Comparison of ENCODE assay signal across 13 cellular contexts in genomic region chr21:45768741-45769049, GRCh38.
DNase-seq lines count a peak whose midpoint lies in the region; ATAC-seq and TF ChIP-seq lines count a peak whose summit lies in the region.
"Had no signal": no experiment of that assay in that cellular context is flagged by ENCODE, and none has a peak within 500 bp of the region (broad histone marks: within the 10 kb centered on the region; RNA-seq: fewer than 3 reads in every experiment).

No MANE protein-coding gene starts in this region.

- peaks cover 57% of the 10 kb centered on the region for H3K4me1 Mint-ChIP-seq in activated CD4-positive, alpha-beta T cell treated with anti-CD3 and anti-CD28 coated beads for 36 hours
- H3K4me1 Mint-ChIP-seq in activated T-helper 1 cell treated with anti-CD3 and anti-CD28 coated beads, Interleukin-12 subunit alpha, Interleukin-12 subunit beta, Interleukin-2, Interleukin-4 antibody, amounts not matched to agents 30 ng/mL and 10 ng/mL and 1 ng/mL, durations not matched to agents 14 hours and 24 hours and 36 hours (ENCODE audit: low read depth) = peaks cover 36% of the 10 kb centered on the region
- H3K4me1 Mint-ChIP-seq in neural crest cell (peaks cover 5% of the 10 kb centered on the region), Calu3 (ENCODE audit: low read depth, unreplicated experiment) (no peaks in the 10 kb centered on the region)

- peak; percentile 43; the same call in 1 of the 2 replicates for TF ChIP-seq RAD21 in Ishikawa (IDR thresholded peaks at IDR 0.05; ENCODE audit: low read depth)

- H3K4me3 Mint-ChIP-seq in activated CD4-positive, alpha-beta T cell treated with anti-CD3 and anti-CD28 coated beads for 36 hours = peak overlapping the region; percentile 62
- H3K4me3 Mint-ChIP-seq in activated T-helper 1 cell treated with anti-CD3 and anti-CD28 coated beads, Interleukin-12 subunit alpha, Interleukin-12 subunit beta, Interleukin-2, Interleukin-4 antibody, amounts not matched to agents 30 ng/mL and 10 ng/mL and 1 ng/mL, durations not matched to agents 14 hours and 24 hours and 36 hours = peak overlapping the region; percentile 25
- no peak overlapping the region for H3K4me3 Mint-ChIP-seq in neural crest cell
- no peak overlapping the region for H3K4me3 Mint-ChIP-seq in Calu3 (ENCODE audit: low read depth, unreplicated experiment)

- peaks cover 7% of the 10 kb centered on the region for H3K9me3 Mint-ChIP-seq in activated CD4-positive, alpha-beta T cell treated with anti-CD3 and anti-CD28 coated beads for 36 hours (ENCODE audit: low read depth)
- H3K9me3 Mint-ChIP-seq in activated T-helper 1 cell treated with anti-CD3 and anti-CD28 coated beads, Interleukin-12 subunit alpha, Interleukin-12 subunit beta, Interleukin-2, Interleukin-4 antibody, amounts not matched to agents 30 ng/mL and 10 ng/mL and 1 ng/mL, durations not matched to agents 14 hours and 24 hours and 36 hours = peaks cover 9% of the 10 kb centered on the region
- H3K9me3 Mint-ChIP-seq in neural crest cell (peaks cover 4% of the 10 kb centered on the region), Calu3 (ENCODE audit: low read depth, unreplicated experiment) (no peaks in the 10 kb centered on the region)

- BruUV-seq in Calu3 (replicated peaks; lab: Mats Ljungman, UMichigan) = no TSS peak

- peak; percentile 64 for DNase-seq in activated CD4-positive, alpha-beta T cell treated with anti-CD3 and anti-CD28 coated beads for 36 hours
- DNase-seq in activated CD4-positive, alpha-beta T cell treated with anti-CD3 and anti-CD28 coated beads for 1 hour = no peak
- DNase-seq in activated T-helper 1 cell treated with anti-CD3 and anti-CD28 coated beads, Interleukin-12 subunit alpha, Interleukin-12 subunit beta, Interleukin-2, Interleukin-4 antibody, amounts not matched to agents 30 ng/mL and 10 ng/mL and 1 ng/mL, durations not matched to agents 14 hours and 24 hours and 36 hours (ENCODE audit: low spot score) = no peak
- DNase-seq in neural crest cell (ENCODE audit: low read depth, low spot score) (no peak), NCI-H1930 (lab: John Stamatoyannopoulos, UW) (no peak), NCI-H146 (lab: John Stamatoyannopoulos, UW) (no peak), Calu3 (no peak)
- DNase-seq: anterior cingulate cortex, erythroblast, KBM-7, NCI-H526, trophoblast cell had no signal

- POLR2A ChIA-PET in activated CD4-positive, alpha-beta T cell treated with anti-CD3 and anti-CD28 coated beads for 36 hours (lab: Charles Lee) = no interaction called here

- TF ChIP-seq EP300 in Ishikawa (IDR thresholded peaks at IDR 0.05; ENCODE audit: borderline replicate concordance) = no peak

- CTCF ChIA-PET in activated CD4-positive, alpha-beta T cell treated with anti-CD3 and anti-CD28 coated beads for 36 hours (lab: Charles Lee) = interaction anchor here (0.8 kb wide), 1 partner anchor 70 kb away, joined by 4 read pairs; no protein-coding TSS in a partner anchor
- CTCF ChIA-PET in Calu3 (lab: Charles Lee) = no interaction called here

- H3K27ac Mint-ChIP-seq in activated CD4-positive, alpha-beta T cell treated with anti-CD3 and anti-CD28 coated beads for 36 hours = peak overlapping the region; percentile 98
- H3K27ac Mint-ChIP-seq in activated T-helper 1 cell treated with anti-CD3 and anti-CD28 coated beads, Interleukin-12 subunit alpha, Interleukin-12 subunit beta, Interleukin-2, Interleukin-4 antibody, amounts not matched to agents 30 ng/mL and 10 ng/mL and 1 ng/mL, durations not matched to agents 14 hours and 24 hours and 36 hours = peak overlapping the region; percentile 95
- peak overlapping the region; percentile 50 for H3K27ac Mint-ChIP-seq in neural crest cell (ENCODE audit: unreplicated experiment)
- no peak overlapping the region for H3K27ac Mint-ChIP-seq in Calu3 (ENCODE audit: unreplicated experiment)

- H3K27me3 Mint-ChIP-seq in activated CD4-positive, alpha-beta T cell treated with anti-CD3 and anti-CD28 coated beads for 36 hours = no peaks in the 10 kb centered on the region
- no peaks in the 10 kb centered on the region for H3K27me3 Mint-ChIP-seq in activated T-helper 1 cell treated with anti-CD3 and anti-CD28 coated beads, Interleukin-12 subunit alpha, Interleukin-12 subunit beta, Interleukin-2, Interleukin-4 antibody, amounts not matched to agents 30 ng/mL and 10 ng/mL and 1 ng/mL, durations not matched to agents 14 hours and 24 hours and 36 hours (ENCODE audit: insufficient read depth)
- H3K27me3 Mint-ChIP-seq in neural crest cell (ENCODE audit: low read depth) (no peaks in the 10 kb centered on the region), Calu3 (ENCODE audit: unreplicated experiment) (peaks cover 14% of the 10 kb centered on the region)

- H3K36me3 Mint-ChIP-seq in activated CD4-positive, alpha-beta T cell treated with anti-CD3 and anti-CD28 coated beads for 36 hours (ENCODE audit: low read depth) = peaks cover 6% of the 10 kb centered on the region
- H3K36me3 Mint-ChIP-seq in activated T-helper 1 cell treated with anti-CD3 and anti-CD28 coated beads, Interleukin-12 subunit alpha, Interleukin-12 subunit beta, Interleukin-2, Interleukin-4 antibody, amounts not matched to agents 30 ng/mL and 10 ng/mL and 1 ng/mL, durations not matched to agents 14 hours and 24 hours and 36 hours (ENCODE audit: low read depth) = no peaks in the 10 kb centered on the region
- no peaks in the 10 kb centered on the region for H3K36me3 Mint-ChIP-seq in neural crest cell (ENCODE audit: low read depth)
- no peaks in the 10 kb centered on the region for H3K36me3 Mint-ChIP-seq in Calu3 (ENCODE audit: insufficient read depth, unreplicated experiment)

- TF ChIP-seq CTCF in neural crest cell (conservative IDR thresholded peaks at IDR 0.05) = no peak
- no peak for TF ChIP-seq CTCF in Calu3 (IDR thresholded peaks at IDR 0.05; ENCODE audit: unreplicated experiment)

- no peak for ATAC-seq in activated CD4-positive, alpha-beta T cell treated with anti-CD3 and anti-CD28 coated beads for 36 hours

- intact Hi-C loops in activated CD4-positive, alpha-beta T cell treated with anti-CD3 and anti-CD28 coated beads for 36 hours (cut with DNase I, micrococcal nuclease) = loop anchor here (1.0 to 10.0 kb wide), 9 partner anchors 46 to 690 kb away; partner anchors contain the start of genes C21orf58 (in 1 of the 2), PCBP3 (in 1 of the 2) and PCNT (in 1 of the 2)
- intact Hi-C loops in activated T-helper 1 cell treated with anti-CD3 and anti-CD28 coated beads, Interleukin-12 subunit alpha, Interleukin-12 subunit beta, Interleukin-2, Interleukin-4 antibody, amounts not matched to agents 30 ng/mL and 10 ng/mL and 1 ng/mL, durations not matched to agents 14 hours and 24 hours and 36 hours (cut with micrococcal nuclease) = loop anchor here (1.0 to 5.0 kb wide), 6 partner anchors 27 to 217 kb away; no protein-coding TSS in a partner anchor
- intact Hi-C loops in Calu3 (cut with micrococcal nuclease; ENCODE audit: unreplicated experiment) = no loop called here

TF ChIP-seq in Ishikawa, 13 proteins besides CTCF, POLR2A, EP300 and RAD21:
- TF ChIP-seq ZBTB7A (IDR thresholded peaks at IDR 0.05; ENCODE audit: low read depth) (no peak), FOXM1 (IDR thresholded peaks at IDR 0.05; ENCODE audit: borderline replicate concordance, low read depth) (no peak), TAF1 (IDR thresholded peaks at IDR 0.05; ENCODE audit: low read depth) (no peak), MAX (IDR thresholded peaks at IDR 0.05) (no peak), NFIC (IDR thresholded peaks at IDR 0.05) (no peak), EGR1 (IDR thresholded peaks at IDR 0.05) (no peak), REST (IDR thresholded peaks at IDR 0.05; ENCODE audit: low read depth) (no peak), USF1 (IDR thresholded peaks at IDR 0.05) (no peak), TCF12 (IDR thresholded peaks at IDR 0.05; ENCODE audit: low read depth) (no peak), CREB1 (IDR thresholded peaks at IDR 0.05; ENCODE audit: low read depth) (no peak), CEBPB (IDR thresholded peaks at IDR 0.05) (no peak), TEAD4 (IDR thresholded peaks at IDR 0.05) (no peak)

Comparison
In these comparisons a context has a peak if more than half of its experiments do, and no peak if none do; other contexts are left out.
1. H3K4me3 Mint-ChIP-seq: peak in activated CD4-positive, alpha-beta T cell treated with anti-CD3 and anti-CD28 coated beads for 36 hours (single experiment) and activated T-helper 1 cell treated with anti-CD3 and anti-CD28 coated beads, Interleukin-12 subunit alpha, Interleukin-12 subunit beta, Interleukin-2, Interleukin-4 antibody, amounts not matched to agents 30 ng/mL and 10 ng/mL and 1 ng/mL, durations not matched to agents 14 hours and 24 hours and 36 hours (single experiment); none in neural crest cell (single experiment) and Calu3 (single experiment).